Comparison of ENCODE assay signal across 17 cellular contexts in genomic region chr2:201580486-201580885, GRCh38.
DNase-seq lines count a peak whose midpoint lies in the region; ATAC-seq, FAIRE-seq and TF ChIP-seq lines count a peak whose summit lies in the region.
"Had no signal": no experiment of that assay in that cellular context is flagged by ENCODE, and none has a peak within 500 bp of the region (broad histone marks: within the 10 kb centered on the region; RNA-seq: fewer than 3 reads in every experiment).

No MANE protein-coding gene starts in this region.

- H3K27ac ChIP-seq in right atrium auricular region, result no peak overlapping the region

- FAIRE-seq in G401.6 (lab: Jason Lieb, UNC), result peak; percentile 66
- FAIRE-seq: GM12878 had no signal

- peak; percentile 58 for ATAC-seq in sciatic nerve
- ATAC-seq: GM12878 had no signal

- no peaks in the 10 kb centered on the region for H3K9me3 Mint-ChIP-seq in mesothelial cell of epicardium
- H3K9me3 Mint-ChIP-seq: activated naive CD4-positive, alpha-beta T cell treated with anti-CD3 and anti-CD28 coated beads for 36 hours had no signal

- H3K9me3 ChIP-seq in right atrium auricular region, result no peaks in the 10 kb centered on the region

- no peaks in the 10 kb centered on the region for H3K4me1 ChIP-seq in right atrium auricular region

- no peak overlapping the region for H3K27ac Mint-ChIP-seq in mesothelial cell of epicardium
- H3K27ac Mint-ChIP-seq: activated naive CD4-positive, alpha-beta T cell treated with anti-CD3 and anti-CD28 coated beads for 36 hours had no signal

- no peak for TF ChIP-seq POLR2A in NB4 (IDR thresholded peaks at IDR 0.05; ENCODE audit: extremely low read depth, insufficient read length)

- no peak overlapping the region for H3K4me3 ChIP-seq in NB4 (ENCODE audit: low read depth, low read length)
- no peak overlapping the region for H3K4me3 ChIP-seq in epithelial cell of esophagus (ENCODE audit: low read length)
- no peak overlapping the region for H3K4me3 ChIP-seq in right atrium auricular region
- H3K4me3 ChIP-seq: GM12878 had no signal

- no peak overlapping the region for H3K4me3 Mint-ChIP-seq in mesothelial cell of epicardium
- H3K4me3 Mint-ChIP-seq: activated naive CD4-positive, alpha-beta T cell treated with anti-CD3 and anti-CD28 coated beads for 36 hours had no signal

- DNase-seq in NB4 (ENCODE audit: low read depth), result peak; percentile 40
- DNase-seq in epithelial cell of esophagus (ENCODE audit: low read depth), result peak; percentile 42
- DNase-seq in sciatic nerve (ENCODE audit: low spot score), result no peak
- DNase-seq in right atrium auricular region (ENCODE audit: low spot score), result no peak
- DNase-seq in mesothelial cell of epicardium (ENCODE audit: low spot score in 2 of 2, unreplicated experiment in 2 of 2), result no peak
- no peak for DNase-seq in T-helper 1 cell
- DNase-seq in activated effector memory CD4-positive, alpha-beta T cell treated with Interleukin-2 at 50 U/mL for 16 hours, result no peak
- DNase-seq: activated CD4-positive, alpha-beta T cell treated with anti-CD3 and anti-CD28 coated beads for 48 hours; activated naive CD4-positive, alpha-beta T cell treated with anti-CD3 and anti-CD28 coated beads for 36 hours; Calu3; cortex of kidney; GOT3; NCI-H1930; NK-92 treated with Interleukin-12 subunit alpha and Interleukin-12 subunit beta, amount 100 ng/mL, for 24 hours; stimulated activated naive CD4-positive, alpha-beta T cell had no signal

- intact Hi-C loops in sciatic nerve (cut with DNase I), result no loop called here

- peaks cover 4% of the 10 kb centered on the region for H3K27me3 Mint-ChIP-seq in mesothelial cell of epicardium (ENCODE audit: low read depth)

- TF ChIP-seq CTCF in NB4 (IDR thresholded peaks at IDR 0.05; ENCODE audit: low read depth, low read length) (no peak), epithelial cell of esophagus (IDR thresholded peaks at IDR 0.05; ENCODE audit: insufficient read depth, low read depth, low read length, missing control alignments) (no peak), right atrium auricular region (IDR thresholded peaks at IDR 0.05) (no peak), mesothelial cell of epicardium (IDR thresholded peaks at IDR 0.05; ENCODE audit: unreplicated experiment) (no peak)

- no peaks in the 10 kb centered on the region for H3K36me3 Mint-ChIP-seq in mesothelial cell of epicardium

- H3K4me1 Mint-ChIP-seq in mesothelial cell of epicardium, result peaks cover 6% of the 10 kb centered on the region

- no peaks in the 10 kb centered on the region for H3K36me3 ChIP-seq in right atrium auricular region

- no peaks in the 10 kb centered on the region for H3K27me3 ChIP-seq in right atrium auricular region

Comparison
In these comparisons a context has a peak if more than half of its experiments do, and no peak if none do; other contexts are left out.
1. DNase-seq: peak in NB4 (single experiment) and epithelial cell of esophagus (single experiment); none in sciatic nerve (single experiment), right atrium auricular region (single experiment), mesothelial cell of epicardium (0 of 2), T-helper 1 cell (0 of 5) and activated effector memory CD4-positive, alpha-beta T cell treated with Interleukin-2 at 50 U/mL for 16 hours (single experiment).